2 cellular contexts compared by ENCODE assay signal in the genomic region with DNA sequence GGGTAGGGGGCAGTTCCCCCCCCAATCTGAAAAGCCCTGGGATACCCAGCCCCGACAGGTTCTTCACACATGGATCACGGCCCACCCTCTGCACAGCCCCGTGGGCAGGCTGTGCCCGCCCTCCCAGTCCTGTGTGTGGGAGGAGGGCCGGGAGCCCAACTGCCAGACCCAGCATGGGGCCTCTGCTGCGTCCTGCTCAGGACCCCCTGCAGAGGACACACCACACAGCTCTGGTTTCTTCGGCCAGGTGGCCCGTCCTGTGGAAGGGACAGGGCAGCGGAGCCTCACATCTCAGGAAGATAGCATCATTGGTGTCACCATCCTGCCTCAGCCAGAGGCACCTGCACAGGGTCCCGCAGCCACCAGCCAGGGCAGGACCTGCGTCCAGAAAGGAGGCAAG.
TF ChIP-seq lines count a peak whose summit lies in the region.

No MANE protein-coding gene starts in this region.

TF ChIP-seq in HEK293, 187 proteins besides CTCF, POLR2A, EP300 and RAD21:
- TF ChIP-seq ZNF76 (tag by site-specific recombination; IDR thresholded peaks at IDR 0.05; ENCODE audit: borderline replicate concordance, low read depth) (no peak), BCL11A (tag by site-specific recombination; IDR thresholded peaks at IDR 0.05; ENCODE audit: low read depth) (no peak), ZNF2 (tag by site-specific recombination; IDR thresholded peaks at IDR 0.05) (no peak), ZFHX2 (tag by site-specific recombination; conservative IDR thresholded peaks at IDR 0.05) (peak; percentile 50), ZIC2 (tag by site-specific recombination; IDR thresholded peaks at IDR 0.05) (peak; percentile 64), GLIS1 (tag by site-specific recombination; IDR thresholded peaks at IDR 0.05) (peak; percentile 38), EGR2 (tag by site-specific recombination; IDR thresholded peaks at IDR 0.05; ENCODE audit: low read depth) (peak; percentile 52; the same call in 1 of the 2 replicates)
TF ChIP-seq in HEK293: peak in this region for 4.

TF ChIP-seq in H1, 55 proteins besides CTCF, POLR2A, EP300 and RAD21:
- TF ChIP-seq SAP30 (IDR thresholded peaks at IDR 0.05; ENCODE audit: insufficient read depth, insufficient replicate concordance, low read length) (no peak), NANOG (IDR thresholded peaks at IDR 0.05; ENCODE audit: insufficient read depth, low read depth, low read length, poor library complexity, severe bottlenecking) (no peak), SP4 (IDR thresholded peaks at IDR 0.05; ENCODE audit: low read length) (no peak), MAFK (IDR thresholded peaks at IDR 0.05; ENCODE audit: low read depth, low read length) (no peak), RXRA (IDR thresholded peaks at IDR 0.05; ENCODE audit: insufficient read depth, low read depth, low read length) (no peak), KDM4A (IDR thresholded peaks at IDR 0.05; ENCODE audit: low read depth, low read length, severe bottlenecking) (no peak), CEBPB (IDR thresholded peaks at IDR 0.05; ENCODE audit: low read depth, low read length) (no peak), YY1 (IDR thresholded peaks at IDR 0.05; ENCODE audit: low read depth, low read length) (no peak), CBX8 (IDR thresholded peaks at IDR 0.05; ENCODE audit: borderline replicate concordance, low read depth, low read length) (no peak)
- TF ChIP-seq, protein P1, sequence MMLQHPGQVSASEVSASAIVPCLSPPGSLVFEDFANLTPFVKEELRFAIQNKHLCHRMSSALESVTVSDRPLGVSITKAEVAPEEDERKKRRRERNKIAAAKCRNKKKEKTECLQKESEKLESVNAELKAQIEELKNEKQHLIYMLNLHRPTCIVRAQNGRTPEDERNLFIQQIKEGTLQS (IDR thresholded peaks at IDR 0.05; ENCODE audit: insufficient read depth, low read depth, low read length): no peak
